9 cellular contexts compared by ENCODE assay signal in the genomic region with DNA sequence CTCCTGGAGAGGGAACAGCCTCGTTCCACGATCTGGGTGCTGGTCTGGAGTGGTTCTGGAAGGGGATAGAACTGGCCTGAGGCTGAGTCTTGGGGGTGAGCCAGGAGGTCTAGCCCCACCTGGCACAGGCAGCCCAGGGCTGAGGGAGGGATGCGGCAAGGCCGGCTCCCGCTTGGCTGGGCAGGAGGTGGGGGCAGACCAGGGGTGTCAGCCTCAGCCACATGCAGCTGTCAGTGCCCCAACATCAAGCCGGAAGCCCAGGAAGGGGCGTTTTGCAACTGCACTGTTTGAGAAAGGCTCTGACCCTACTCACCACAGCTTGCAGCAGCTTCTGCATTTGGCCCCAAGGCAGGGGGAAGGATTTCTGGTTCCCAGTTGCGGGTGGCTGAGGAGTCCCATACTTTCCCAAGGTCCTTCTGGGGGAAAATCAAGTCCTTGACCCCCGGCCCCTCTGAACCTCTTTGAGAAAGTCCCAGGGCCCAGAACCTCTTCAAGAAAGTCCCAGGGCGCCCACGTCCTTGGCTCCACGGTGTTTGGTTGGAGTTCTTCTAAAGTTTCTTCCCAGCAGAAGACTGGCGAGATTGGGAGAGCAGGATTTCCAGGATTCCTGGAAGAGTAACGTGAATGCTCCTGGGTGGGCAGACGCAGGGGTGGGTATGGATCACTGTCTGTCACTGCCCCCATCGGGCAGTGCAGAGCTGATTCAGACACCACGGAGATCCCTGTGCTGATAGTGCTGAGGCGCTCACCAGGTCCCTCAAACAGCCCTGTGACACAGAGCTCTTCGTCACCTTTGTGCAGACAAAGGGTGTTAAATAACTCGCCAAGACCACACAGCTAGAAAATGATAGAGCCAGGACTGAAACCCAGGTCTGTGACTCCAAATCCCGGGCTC. TPM values are rescaled to one million over a fixed set of nuclear protein-coding genes. Genes with fewer than 3 reads are reported as not detected.
DNase-seq lines count a peak whose midpoint lies in the region; TF ChIP-seq lines count a peak whose summit lies in the region.
"Had no signal": no experiment of that assay in that cellular context is flagged by ENCODE, and none has a peak within 500 bp of the region (broad histone marks: within the 10 kb centered on the region; RNA-seq: fewer than 3 reads in every experiment).

No MANE protein-coding gene starts in this region.

- H3K9ac ChIP-seq in NT2/D1 (ENCODE audit: insufficient read length, low read depth): peak overlapping the region; percentile 36

- H3K9me3 Mint-ChIP-seq in glutamatergic neuron (ENCODE audit: unreplicated experiment): peaks cover 5% of the 10 kb centered on the region

- peaks cover 19% of the 10 kb centered on the region for H3K27me3 Mint-ChIP-seq in glutamatergic neuron (ENCODE audit: unreplicated experiment)

- TF ChIP-seq CTCF in GM12875 (IDR thresholded peaks at IDR 0.05; ENCODE audit: borderline replicate concordance, insufficient read depth, low read depth, low read length) (no peak), left ventricle myocardium inferior (IDR thresholded peaks at IDR 0.05; ENCODE audit: borderline replicate concordance) (no peak), glutamatergic neuron (IDR thresholded peaks at IDR 0.05; ENCODE audit: partially characterized antibody, unreplicated experiment) (no peak)

- DNase-seq in HCEC 1CT (peak; percentile 17), NT2/D1 (ENCODE audit: low read depth, low spot score) (no peak), activated gamma-delta T cell treated with Interleukin-2 at 50 U/mL for 16 hours (peak; percentile 56), left ventricle myocardium inferior (peak; percentile 56), NCI-H2196 (lab: John Stamatoyannopoulos, UW; ENCODE audit: unreplicated experiment) (no peak), glutamatergic neuron (no peak)

- H3K4me3 ChIP-seq in GM12875 (ENCODE audit: low read depth, low read length) (peak overlapping the region; percentile 83), NT2/D1 (ENCODE audit: insufficient read length, low read depth) (no peak overlapping the region), left ventricle myocardium inferior (peak overlapping the region; percentile 95), skin epidermis (peak overlapping the region; percentile 70 to 96 (median 89))

- H3K36me3 ChIP-seq in NT2/D1 (ENCODE audit: insufficient read depth, insufficient read length, low read length) (peaks cover 15% of the 10 kb centered on the region), left ventricle myocardium inferior (no peaks in the 10 kb centered on the region)

- intact Hi-C loops in left ventricle myocardium inferior (cut with micrococcal nuclease): no loop called here

- peaks cover 22% of the 10 kb centered on the region for H3K27me3 ChIP-seq in NT2/D1 (ENCODE audit: insufficient read depth, insufficient read length)
- H3K27me3 ChIP-seq in left ventricle myocardium inferior (ENCODE audit: low read depth): no peaks in the 10 kb centered on the region

- H3K27ac Mint-ChIP-seq in glutamatergic neuron (ENCODE audit: unreplicated experiment): no peak overlapping the region

- peaks cover 8% of the 10 kb centered on the region for H3K4me1 Mint-ChIP-seq in glutamatergic neuron (ENCODE audit: low read depth, unreplicated experiment)

- H3K4me3 Mint-ChIP-seq in glutamatergic neuron (ENCODE audit: unreplicated experiment): no peak overlapping the region

- H3K36me3 Mint-ChIP-seq in glutamatergic neuron (ENCODE audit: unreplicated experiment): no peaks in the 10 kb centered on the region

- H3K27ac ChIP-seq in left ventricle myocardium inferior (replicated peaks) (peak overlapping the region; percentile 78), skin epidermis (peak overlapping the region; percentile 37 to 95 (median 89))
- H3K27ac ChIP-seq: VCaP had no signal

- H3K4me1 ChIP-seq in NT2/D1 (ENCODE audit: insufficient read depth, insufficient read length) (peaks cover 26% of the 10 kb centered on the region), left ventricle myocardium inferior (peaks cover 88% of the 10 kb centered on the region)

- H3K9me3 ChIP-seq in NT2/D1 (ENCODE audit: insufficient read depth, low read length) (no peaks in the 10 kb centered on the region), left ventricle myocardium inferior (replicated peaks) (no peaks in the 10 kb centered on the region)

RNA-seq across cellular contexts. Expression of a gene that starts 2.2 kb away (rescaled TPM):
- 15.0 TPM for total RNA-seq in left ventricle myocardium inferior
- 2.6 TPM for total RNA-seq in glutamatergic neuron (ENCODE audit: unreplicated experiment)

RNA-seq across cellular contexts. Expression of a gene that starts 26.4 kb away (rescaled TPM):
- total RNA-seq in left ventricle myocardium inferior: not detected
- total RNA-seq in glutamatergic neuron (ENCODE audit: unreplicated experiment): not detected

RNA-seq across cellular contexts. Expression of a gene that starts 44.7 kb away (rescaled TPM):
- total RNA-seq in left ventricle myocardium inferior (not detected), glutamatergic neuron (ENCODE audit: unreplicated experiment) (not detected)

Comparison
In these comparisons a context has a peak if more than half of its experiments do, and no peak if none do; other contexts are left out.
1. DNase-seq: peak in HCEC 1CT (single experiment), activated gamma-delta T cell treated with Interleukin-2 at 50 U/mL for 16 hours (single experiment) and left ventricle myocardium inferior (single experiment); none in NT2/D1 (single experiment), NCI-H2196 (single experiment) and glutamatergic neuron (single experiment).